Comparison of ENCODE assay signal across 8 cellular contexts in genomic region chr3:115792206-115792955, GRCh38.
A peak's percentile ranks its signal among the peaks of the same experiment; 100 is the strongest.
DNase-seq lines count a peak whose midpoint lies in the region; ATAC-seq and TF ChIP-seq lines count a peak whose summit lies in the region.

No MANE protein-coding gene starts in this region.

- no peaks in the 10 kb centered on the region for H3K79me2 ChIP-seq in osteoblast (ENCODE audit: insufficient read depth, low read length)

- peak overlapping the region; percentile 48 for H3K4me2 ChIP-seq in osteoblast (ENCODE audit: insufficient read depth, low read length)

- peaks cover 40% of the 10 kb centered on the region for H3K4me1 ChIP-seq in osteoblast (ENCODE audit: insufficient read depth, low read length)
- H3K4me1 ChIP-seq in suprapubic skin = no peaks in the 10 kb centered on the region

- H4K20me1 ChIP-seq in osteoblast (ENCODE audit: insufficient read depth, low read length) = no peaks in the 10 kb centered on the region

- H3K27ac Mint-ChIP-seq in activated naive CD4-positive, alpha-beta T cell treated with anti-CD3 and anti-CD28 coated beads for 36 hours = peak overlapping the region; percentile 48

- no peaks in the 10 kb centered on the region for H3K9me3 ChIP-seq in osteoblast (ENCODE audit: low read depth, low read length)
- no peaks in the 10 kb centered on the region for H3K9me3 ChIP-seq in suprapubic skin

- no peaks in the 10 kb centered on the region for H3K27me3 Mint-ChIP-seq in activated naive CD4-positive, alpha-beta T cell treated with anti-CD3 and anti-CD28 coated beads for 36 hours (ENCODE audit: low read depth)

- peak; percentile 55 for DNase-seq in activated naive CD4-positive, alpha-beta T cell treated with anti-CD3 and anti-CD28 coated beads for 36 hours
- DNase-seq in osteoblast (ENCODE audit: insufficient read length, low spot score, missing footprints) = no peak
- DNase-seq in GM03348 (ENCODE audit: low spot score) = no peak
- no peak for DNase-seq in suprapubic skin (ENCODE audit: low spot score in 2 of 2)
- no peak for DNase-seq in substantia nigra (lab: John Stamatoyannopoulos, UW)
- DNase-seq in SW 1271 (lab: John Stamatoyannopoulos, UW) = no peak

- H3K36me3 Mint-ChIP-seq in activated naive CD4-positive, alpha-beta T cell treated with anti-CD3 and anti-CD28 coated beads for 36 hours (ENCODE audit: low read depth) = no peaks in the 10 kb centered on the region

- H3K4me3 ChIP-seq in osteoblast (ENCODE audit: insufficient read depth, low read length) = no peak overlapping the region
- H3K4me3 ChIP-seq in suprapubic skin = no peak overlapping the region

- H3K27me3 ChIP-seq in osteoblast (ENCODE audit: insufficient read depth, low read length) (no peaks in the 10 kb centered on the region), suprapubic skin (no peaks in the 10 kb centered on the region)

- TF ChIP-seq POLR2A in suprapubic skin (IDR thresholded peaks at IDR 0.05) = no peak

- peaks cover 36% of the 10 kb centered on the region for H3K4me1 Mint-ChIP-seq in activated naive CD4-positive, alpha-beta T cell treated with anti-CD3 and anti-CD28 coated beads for 36 hours (ENCODE audit: low read depth)

- CTCF ChIA-PET in activated naive CD4-positive, alpha-beta T cell treated with anti-CD3 and anti-CD28 coated beads for 36 hours (lab: Charles Lee) = interaction anchor here (1.0 to 1.3 kb wide), 2 partner anchors 27 to 31 kb away, joined by 3 read pairs; no protein-coding TSS in a partner anchor

- H3K27ac ChIP-seq in osteoblast (ENCODE audit: low read depth, low read length) = peak overlapping the region; percentile 24
- H3K27ac ChIP-seq in suprapubic skin = no peak overlapping the region
- H3K27ac ChIP-seq in substantia nigra (ENCODE audit: low read depth, low read length, poor library complexity, severe bottlenecking) = no peak overlapping the region

- H2AFZ ChIP-seq in osteoblast (ENCODE audit: low read length) = no peak overlapping the region

- peak overlapping the region; percentile 17 for H3K4me3 Mint-ChIP-seq in activated naive CD4-positive, alpha-beta T cell treated with anti-CD3 and anti-CD28 coated beads for 36 hours

- no peak for TF ChIP-seq EP300 in suprapubic skin (IDR thresholded peaks at IDR 0.05)

- intact Hi-C loops in activated naive CD4-positive, alpha-beta T cell treated with anti-CD3 and anti-CD28 coated beads for 36 hours (cut with micrococcal nuclease) = loop anchor here (1.0 to 5.0 kb wide), 2 partner anchors 8 to 1580 kb away; no protein-coding TSS in a partner anchor

- 72% methylated on average over 6 of the region's 6 CpGs for WGBS in suprapubic skin

- H3K36me3 ChIP-seq in osteoblast (ENCODE audit: insufficient read depth, low read length) (no peaks in the 10 kb centered on the region), suprapubic skin (no peaks in the 10 kb centered on the region)

- ATAC-seq in GM19023 (IDR thresholded peaks at IDR 0.05; ENCODE audit: unreplicated experiment) (peak; percentile 92), HG03432 (IDR thresholded peaks at IDR 0.05; ENCODE audit: unreplicated experiment) (peak; percentile 86)

- H3K9me3 Mint-ChIP-seq in activated naive CD4-positive, alpha-beta T cell treated with anti-CD3 and anti-CD28 coated beads for 36 hours = no peaks in the 10 kb centered on the region

- TF ChIP-seq CTCF in osteoblast (IDR thresholded peaks at IDR 0.05; ENCODE audit: extremely low read depth, low read depth, low read length) (no peak), suprapubic skin (IDR thresholded peaks at IDR 0.05) (no peak)
